ENCODE assay signal across 1 cellular context in genomic region chr13:40581277-40581579, GRCh38.
TF ChIP-seq lines count a peak whose summit lies in the region.

No MANE protein-coding gene starts in this region.

TF ChIP-seq in HEK293T, 16 proteins besides CTCF, POLR2A, EP300 and RAD21:
- TF ChIP-seq ARNT (IDR thresholded peaks at IDR 0.05) (no peak), ZNF384 (IDR thresholded peaks at IDR 0.05) (no peak), HDGF (IDR thresholded peaks at IDR 0.05; ENCODE audit: borderline replicate concordance) (no peak), FOXK2 (IDR thresholded peaks at IDR 0.05) (no peak), CTBP1 (IDR thresholded peaks at IDR 0.05; ENCODE audit: borderline replicate concordance) (no peak)
